In genomic region chr1:204971700-204972336, GRCh38 we compare ENCODE assay signal across 11 cellular contexts.
DNase-seq lines count a peak whose midpoint lies in the region; ATAC-seq and TF ChIP-seq lines count a peak whose summit lies in the region.
"Had no signal": no experiment of that assay in that cellular context is flagged by ENCODE, and none has a peak within 500 bp of the region (broad histone marks: within the 10 kb centered on the region; RNA-seq: fewer than 3 reads in every experiment).

No MANE protein-coding gene starts in this region.

- H3K27me3 ChIP-seq in fibroblast of lung (ENCODE audit: control insufficient read depth, insufficient read depth, low read length) = no peaks in the 10 kb centered on the region
- H3K27me3 ChIP-seq: heart left ventricle had no signal

- no peak overlapping the region for H3K9ac ChIP-seq in fibroblast of lung (ENCODE audit: insufficient read depth, low read length)

- intact Hi-C loops in activated CD8-positive, alpha-beta T cell treated with anti-CD3 and anti-CD28 coated beads for 36 hours (cut with micrococcal nuclease) = no loop called here

- H3K4me1 ChIP-seq in fibroblast of lung (ENCODE audit: control insufficient read depth, extremely low read depth, insufficient read depth, low read length) = no peaks in the 10 kb centered on the region

- no peaks in the 10 kb centered on the region for H3K9me3 Mint-ChIP-seq in activated CD8-positive, alpha-beta T cell treated with anti-CD3 and anti-CD28 coated beads, Interleukin-2, amount 10 ng/mL, durations not matched to agents 7 days and 5 days (ENCODE audit: insufficient read depth)
- no peaks in the 10 kb centered on the region for H3K9me3 Mint-ChIP-seq in activated CD8-positive, alpha-beta T cell treated with anti-CD3 and anti-CD28 coated beads for 36 hours
- H3K9me3 Mint-ChIP-seq in stimulated activated naive B cell treated with anti-CD40 and anti-IgM and Interleukin-4, amounts not matched to agents 10 μg/mL and 1 μg/mL and 100 μg/mL, for 72 hours = no peaks in the 10 kb centered on the region

- TF ChIP-seq CTCF in activated CD8-positive, alpha-beta T cell treated with anti-CD3 and anti-CD28 coated beads for 36 hours (IDR thresholded peaks at IDR 0.05) = no peak
- no peak for TF ChIP-seq CTCF in fibroblast of lung (conservative IDR thresholded peaks at IDR 0.05 in 1 of 2, IDR thresholded peaks at IDR 0.05 in 1 of 2; ENCODE audit: low read depth in 1 of 2, low read length in 2 of 2)

- H3K36me3 ChIP-seq in fibroblast of lung (ENCODE audit: control insufficient read depth, insufficient read depth, low read length) = peaks cover 3% of the 10 kb centered on the region

- H3K27ac ChIP-seq in fibroblast of lung (ENCODE audit: insufficient read depth, low read length) = no peak overlapping the region

- no peaks in the 10 kb centered on the region for H3K79me2 ChIP-seq in fibroblast of lung (ENCODE audit: control insufficient read depth, insufficient read depth, low read length)

- H3K4me3 Mint-ChIP-seq in activated CD8-positive, alpha-beta T cell treated with anti-CD3 and anti-CD28 coated beads, Interleukin-2, amount 10 ng/mL, durations not matched to agents 7 days and 5 days = no peak overlapping the region
- H3K4me3 Mint-ChIP-seq in activated CD8-positive, alpha-beta T cell treated with anti-CD3 and anti-CD28 coated beads for 36 hours = no peak overlapping the region
- H3K4me3 Mint-ChIP-seq in stimulated activated naive B cell treated with anti-CD40 and anti-IgM and Interleukin-4, amounts not matched to agents 10 μg/mL and 1 μg/mL and 100 μg/mL, for 72 hours = no peak overlapping the region
- H3K4me3 Mint-ChIP-seq: activated naive CD8-positive, alpha-beta T cell had no signal

- H3K9me3 ChIP-seq in fibroblast of lung (ENCODE audit: control insufficient read depth, insufficient read depth, low read depth, low read length) = no peaks in the 10 kb centered on the region
- H3K9me3 ChIP-seq: heart left ventricle had no signal

- peak; percentile 29 for DNase-seq in activated CD8-positive, alpha-beta T cell treated with anti-CD3 and anti-CD28 coated beads, Interleukin-2, amount 10 ng/mL, durations not matched to agents 7 days and 5 days
- no peak for DNase-seq in activated CD8-positive, alpha-beta T cell treated with anti-CD3 and anti-CD28 coated beads for 36 hours
- DNase-seq in RKO (ENCODE audit: low spot score) = peak; percentile 59
- DNase-seq in fibroblast of lung (ENCODE audit: low read depth in 2 of 2) = peak; percentile 2 to 86
- DNase-seq in stimulated activated naive B cell treated with anti-CD40 and anti-IgM and Interleukin-4, amounts not matched to agents 10 μg/mL and 1 μg/mL and 100 μg/mL, for 72 hours = no peak
- DNase-seq in NCI-H1048 (lab: John Stamatoyannopoulos, UW) = no peak
- DNase-seq: AML-193, heart left ventricle had no signal

- no peaks in the 10 kb centered on the region for H3K36me3 Mint-ChIP-seq in activated CD8-positive, alpha-beta T cell treated with anti-CD3 and anti-CD28 coated beads, Interleukin-2, amount 10 ng/mL, durations not matched to agents 7 days and 5 days (ENCODE audit: low read depth)
- H3K36me3 Mint-ChIP-seq in activated CD8-positive, alpha-beta T cell treated with anti-CD3 and anti-CD28 coated beads for 36 hours (ENCODE audit: low read depth) = no peaks in the 10 kb centered on the region
- no peaks in the 10 kb centered on the region for H3K36me3 Mint-ChIP-seq in stimulated activated naive B cell treated with anti-CD40 and anti-IgM and Interleukin-4, amounts not matched to agents 10 μg/mL and 1 μg/mL and 100 μg/mL, for 72 hours
- H3K36me3 Mint-ChIP-seq: activated naive CD8-positive, alpha-beta T cell had no signal

- no peak overlapping the region for H3K4me2 ChIP-seq in fibroblast of lung (ENCODE audit: extremely low read depth, insufficient read depth, low read length)

- peaks cover 11% of the 10 kb centered on the region for H3K27me3 Mint-ChIP-seq in activated CD8-positive, alpha-beta T cell treated with anti-CD3 and anti-CD28 coated beads, Interleukin-2, amount 10 ng/mL, durations not matched to agents 7 days and 5 days (ENCODE audit: low read depth)
- peaks cover 8% of the 10 kb centered on the region for H3K27me3 Mint-ChIP-seq in activated CD8-positive, alpha-beta T cell treated with anti-CD3 and anti-CD28 coated beads for 36 hours
- peaks cover 53 to 61% of the 10 kb centered on the region in 2 donors for H3K27me3 Mint-ChIP-seq in stimulated activated naive B cell treated with anti-CD40 and anti-IgM and Interleukin-4, amounts not matched to agents 10 μg/mL and 1 μg/mL and 100 μg/mL, for 72 hours

- peak; percentile 40 for ATAC-seq in activated CD8-positive, alpha-beta T cell treated with anti-CD3 and anti-CD28 coated beads, Interleukin-2, amount 10 ng/mL, durations not matched to agents 7 days and 5 days
- no peak for ATAC-seq in activated CD8-positive, alpha-beta T cell treated with anti-CD3 and anti-CD28 coated beads for 36 hours
- peak; percentile 50 to 54 for ATAC-seq in stimulated activated naive B cell treated with anti-CD40 and anti-IgM and Interleukin-4, amounts not matched to agents 10 μg/mL and 1 μg/mL and 100 μg/mL, for 72 hours (replicated peaks)
- ATAC-seq in GM21529 (IDR thresholded peaks at IDR 0.05; ENCODE audit: unreplicated experiment) (no peak), GM21526 (IDR thresholded peaks at IDR 0.05; ENCODE audit: low FRiP score, unreplicated experiment) (no peak)

- CTCF ChIA-PET in activated CD8-positive, alpha-beta T cell treated with anti-CD3 and anti-CD28 coated beads, Interleukin-2, amount 10 ng/mL, durations not matched to agents 7 days and 5 days (lab: Charles Lee) = interaction anchor here (0.9 to 6.9 kb wide), 5 partner anchors 18 to 382 kb away, joined by 3 to 76 read pairs (median 8); no protein-coding TSS in a partner anchor
- CTCF ChIA-PET in activated CD8-positive, alpha-beta T cell treated with anti-CD3 and anti-CD28 coated beads for 36 hours (lab: Charles Lee) = interaction anchor here (1.5 to 6.7 kb wide), 3 partner anchors 17 to 165 kb away, joined by 4 to 71 read pairs (median 9); no protein-coding TSS in a partner anchor

- POLR2A ChIA-PET in activated CD8-positive, alpha-beta T cell treated with anti-CD3 and anti-CD28 coated beads, Interleukin-2, amount 10 ng/mL, durations not matched to agents 7 days and 5 days (lab: Charles Lee) = interaction anchor here (1.3 kb wide), 1 partner anchor 105 kb away, joined by 3 read pairs; no protein-coding TSS in a partner anchor
- POLR2A ChIA-PET in activated CD8-positive, alpha-beta T cell treated with anti-CD3 and anti-CD28 coated beads for 36 hours (lab: Charles Lee) = no interaction called here

- no peak overlapping the region for H3K4me3 ChIP-seq in fibroblast of lung (replicated peaks in 1 of 4; ENCODE audit: control extremely low read depth in 1 of 4, insufficient read depth in 1 of 4, low read depth in 3 of 4, low read length in 4 of 4)
- H3K4me3 ChIP-seq: heart left ventricle had no signal

- no peak overlapping the region for H2AFZ ChIP-seq in fibroblast of lung (ENCODE audit: low read length)

- H3K27ac Mint-ChIP-seq in activated CD8-positive, alpha-beta T cell treated with anti-CD3 and anti-CD28 coated beads, Interleukin-2, amount 10 ng/mL, durations not matched to agents 7 days and 5 days = no peak overlapping the region
- H3K27ac Mint-ChIP-seq in activated CD8-positive, alpha-beta T cell treated with anti-CD3 and anti-CD28 coated beads for 36 hours = no peak overlapping the region
- H3K27ac Mint-ChIP-seq in stimulated activated naive B cell treated with anti-CD40 and anti-IgM and Interleukin-4, amounts not matched to agents 10 μg/mL and 1 μg/mL and 100 μg/mL, for 72 hours = no peak overlapping the region
- H3K27ac Mint-ChIP-seq: activated naive CD8-positive, alpha-beta T cell had no signal

- peaks cover 21% of the 10 kb centered on the region for H3K4me1 Mint-ChIP-seq in activated CD8-positive, alpha-beta T cell treated with anti-CD3 and anti-CD28 coated beads, Interleukin-2, amount 10 ng/mL, durations not matched to agents 7 days and 5 days (ENCODE audit: low read depth)
- peaks cover 1% of the 10 kb centered on the region for H3K4me1 Mint-ChIP-seq in activated CD8-positive, alpha-beta T cell treated with anti-CD3 and anti-CD28 coated beads for 36 hours (ENCODE audit: low read depth)
- H3K4me1 Mint-ChIP-seq in stimulated activated naive B cell treated with anti-CD40 and anti-IgM and Interleukin-4, amounts not matched to agents 10 μg/mL and 1 μg/mL and 100 μg/mL, for 72 hours = peaks cover 15 to 33% of the 10 kb centered on the region in 2 donors

- no peaks in the 10 kb centered on the region for H4K20me1 ChIP-seq in fibroblast of lung (ENCODE audit: control insufficient read depth, extremely low read depth, insufficient read depth, low read length)

Comparison
In these comparisons a context has a peak if more than half of its experiments do, and no peak if none do; other contexts are left out.
1. ATAC-seq: peak in activated CD8-positive, alpha-beta T cell treated with anti-CD3 and anti-CD28 coated beads, Interleukin-2, amount 10 ng/mL, durations not matched to agents 7 days and 5 days (single experiment) and stimulated activated naive B cell treated with anti-CD40 and anti-IgM and Interleukin-4, amounts not matched to agents 10 μg/mL and 1 μg/mL and 100 μg/mL, for 72 hours (2 of 2); none in activated CD8-positive, alpha-beta T cell treated with anti-CD3 and anti-CD28 coated beads for 36 hours (single experiment), GM21529 (single experiment) and GM21526 (single experiment).
2. DNase-seq: peak in activated CD8-positive, alpha-beta T cell treated with anti-CD3 and anti-CD28 coated beads, Interleukin-2, amount 10 ng/mL, durations not matched to agents 7 days and 5 days (single experiment), RKO (single experiment) and fibroblast of lung (2 of 2); none in activated CD8-positive, alpha-beta T cell treated with anti-CD3 and anti-CD28 coated beads for 36 hours (single experiment), stimulated activated naive B cell treated with anti-CD40 and anti-IgM and Interleukin-4, amounts not matched to agents 10 μg/mL and 1 μg/mL and 100 μg/mL, for 72 hours (single experiment) and NCI-H1048 (single experiment).